12 cellular contexts compared by ENCODE assay signal in the genomic region with DNA sequence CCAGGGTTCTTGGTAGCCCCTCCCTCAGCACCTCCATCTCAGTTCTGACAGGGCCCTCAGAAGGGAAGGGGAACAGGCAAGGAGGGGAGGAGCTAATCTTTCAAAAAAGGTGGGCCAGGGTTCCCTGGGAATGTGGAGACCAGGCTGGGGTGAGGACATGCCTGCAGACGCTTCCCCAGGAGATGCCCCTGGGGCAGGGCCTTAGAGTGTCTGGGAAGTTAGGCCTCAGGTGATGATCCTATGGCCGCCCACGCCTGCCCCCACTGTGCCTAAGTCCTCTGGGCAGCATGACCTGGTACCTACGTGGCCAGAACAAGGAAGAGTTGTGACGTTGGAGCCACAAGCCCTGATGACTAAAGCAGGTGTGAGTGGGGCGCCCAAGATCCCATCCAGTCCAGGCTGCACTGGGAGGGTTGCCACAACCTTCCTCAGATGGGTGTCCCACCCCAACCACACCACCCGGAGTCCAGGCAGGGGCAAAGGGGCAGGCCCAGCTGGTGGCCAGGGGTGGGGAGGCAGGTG. TPM values are rescaled to one million over a fixed set of nuclear protein-coding genes. Genes with fewer than 3 reads are reported as not detected.
A peak's percentile ranks its signal among the peaks of the same experiment; 100 is the strongest.
DNase-seq lines count a peak whose midpoint lies in the region; ATAC-seq and TF ChIP-seq lines count a peak whose summit lies in the region.
"Had no signal": no experiment of that assay in that cellular context is flagged by ENCODE, and none has a peak within 500 bp of the region (broad histone marks: within the 10 kb centered on the region; RNA-seq: fewer than 3 reads in every experiment).

No MANE protein-coding gene starts in this region.

- peak; percentile 5 for ATAC-seq in mucosa of descending colon
- no peak for ATAC-seq in HG03135 (IDR thresholded peaks at IDR 0.05; ENCODE audit: unreplicated experiment)

- TF ChIP-seq CTCF in mucosa of descending colon (IDR thresholded peaks at IDR 0.05) (no peak), suprapubic skin (IDR thresholded peaks at IDR 0.05) (no peak)

- TF ChIP-seq POLR2A in suprapubic skin (IDR thresholded peaks at IDR 0.05), result no peak

- peak overlapping the region; percentile 89 for H3K27ac ChIP-seq in HUES64 (ENCODE audit: low read depth, low read length)
- peak overlapping the region; percentile 100 for H3K27ac ChIP-seq in cingulate gyrus (ENCODE audit: low read depth, low read length)
- H3K27ac ChIP-seq in suprapubic skin, result peak overlapping the region; percentile 79
- H3K27ac ChIP-seq: HL-60 had no signal

- no peaks in the 10 kb centered on the region; the same call in 1 of the 2 replicates for H3K27me3 ChIP-seq in HUES64 (ENCODE audit: insufficient read depth, low read length)
- H3K27me3 ChIP-seq in suprapubic skin, result no peaks in the 10 kb centered on the region

- intact Hi-C loops in mucosa of descending colon (cut with DNase I, micrococcal nuclease) (no loop called here), posterior vena cava (cut with DNase I) (no loop called here)

- H3K9me3 ChIP-seq in HUES64 (ENCODE audit: insufficient read depth, low read depth, low read length), result no peaks in the 10 kb centered on the region
- no peaks in the 10 kb centered on the region for H3K9me3 ChIP-seq in mucosa of descending colon
- H3K9me3 ChIP-seq in suprapubic skin, result no peaks in the 10 kb centered on the region

- no peak overlapping the region for H3K9ac ChIP-seq in HUES64 (ENCODE audit: low read depth, low read length)

- no peak overlapping the region for H3K4me3 ChIP-seq in HUES64 (ENCODE audit: low read length)
- H3K4me3 ChIP-seq in mucosa of descending colon, result no peak overlapping the region
- H3K4me3 ChIP-seq in suprapubic skin, result no peak overlapping the region

- H3K36me3 ChIP-seq in HUES64 (ENCODE audit: insufficient read depth, low read length), result no peaks in the 10 kb centered on the region
- no peaks in the 10 kb centered on the region for H3K36me3 ChIP-seq in mucosa of descending colon (ENCODE audit: low read depth)
- no peaks in the 10 kb centered on the region for H3K36me3 ChIP-seq in suprapubic skin

- TF ChIP-seq EP300 in suprapubic skin (IDR thresholded peaks at IDR 0.05), result no peak

- DNase-seq in mucosa of descending colon (peak in 1 of 3 donors; percentile 58), suprapubic skin (ENCODE audit: low spot score in 2 of 2) (no peak), posterior vena cava (ENCODE audit: low spot score) (no peak), AG08396 (ENCODE audit: low spot score) (no peak)
- DNase-seq in stimulated activated CD4-positive, alpha-beta T cell treated with anti-CD3 and anti-CD28 coated beads, Interleukin-4, amount 100 ng/mL, for 24 hours, result no peak
- DNase-seq: activated T-cell treated with anti-CD3 and anti-CD28 coated beads for 4 hours; effector CD4-positive, alpha-beta T cell; NCI-H2171 treated with DMSO at 0.1 percent for 48 hours had no signal

- H3K4me1 ChIP-seq in HUES64 (ENCODE audit: insufficient read depth, low read length) (peaks cover 49% of the 10 kb centered on the region), mucosa of descending colon (ENCODE audit: low read depth) (peaks cover 40% of the 10 kb centered on the region), suprapubic skin (peaks cover 79% of the 10 kb centered on the region)

- 62% methylated on average over 7 of the region's 7 CpGs for WGBS in HUES64
- 64% methylated on average over 5 of the region's 7 CpGs for WGBS in suprapubic skin

RNA-seq across cellular contexts. Expression of a gene that starts 3.9 kb away (rescaled TPM):
- polyA plus RNA-seq in HUES64 (2013, experiment 1 of 2), result 2.8 TPM
- 3.6 TPM for polyA plus RNA-seq in HUES64 (2013, experiment 2 of 2)
- total RNA-seq in mucosa of descending colon (100 to 1,000 TPM in 1 of 3 donors, 10 to 100 TPM in 2; 42.0 to 129 (median 59.2) TPM), suprapubic skin (1 to 10 TPM; 2.9 to 5.2 (median 4.1) TPM), posterior vena cava (10 to 100 TPM; 18.6 to 39.7 TPM)

RNA-seq across cellular contexts. Expression of a gene that starts 13.9 kb away (rescaled TPM):
- polyA plus RNA-seq in HUES64 (2013, experiment 1 of 2), result not detected
- 0.19 TPM for polyA plus RNA-seq in HUES64 (2013, experiment 2 of 2)
- total RNA-seq in mucosa of descending colon, result under 1 TPM in 1 of 3 donors, not detected in 2; 0.32 TPM
- total RNA-seq in suprapubic skin, result under 1 TPM in 1 of 4 donors, not detected in 3; 0.30 TPM
- under 1 TPM in 1 of 2 donors, not detected in 1; 0.37 TPM for total RNA-seq in posterior vena cava

RNA-seq across cellular contexts. Expression of a gene that starts 27.2 kb away (rescaled TPM):
- 67.8 TPM for polyA plus RNA-seq in HUES64 (2013, experiment 1 of 2)
- 54.2 TPM for polyA plus RNA-seq in HUES64 (2013, experiment 2 of 2)
- total RNA-seq in mucosa of descending colon (10 to 100 TPM; 54.8 to 59.8 (median 57.0) TPM), suprapubic skin (10 to 100 TPM; 56.3 to 84.9 (median 75.2) TPM), posterior vena cava (10 to 100 TPM; 47.3 to 53.3 TPM)

RNA-seq across cellular contexts. Expression of a gene that starts 29.0 kb away (rescaled TPM):
- 197 TPM for polyA plus RNA-seq in HUES64 (2013, experiment 1 of 2)
- 225 TPM for polyA plus RNA-seq in HUES64 (2013, experiment 2 of 2)
- total RNA-seq in mucosa of descending colon (100 to 1,000 TPM in 1 of 3 donors, 10 to 100 TPM in 2; 47.0 to 190 (median 96.4) TPM), suprapubic skin (10 to 100 TPM; 70.9 to 91.3 (median 76.7) TPM), posterior vena cava (100 to 1,000 TPM; 261 to 265 TPM)

RNA-seq across cellular contexts. Expression of a gene that starts 34.2 kb away (rescaled TPM):
- polyA plus RNA-seq in HUES64 (2013, experiment 1 of 2), result 3.6 TPM
- polyA plus RNA-seq in HUES64 (2013, experiment 2 of 2), result 3.4 TPM
- total RNA-seq in mucosa of descending colon (1 to 10 TPM; 1.4 to 2.9 (median 1.4) TPM), suprapubic skin (1 to 10 TPM; 2.5 to 7.8 (median 6.1) TPM), posterior vena cava (1 to 10 TPM; 2.5 to 3.9 TPM)
